25 cellular contexts compared by ENCODE assay signal in genomic region chr13:110289661-110290060, GRCh38. TPM values are rescaled to one million over a fixed set of nuclear protein-coding genes. Genes with fewer than 3 reads are reported as not detected.
DNase-seq lines count a peak whose midpoint lies in the region; ATAC-seq, FAIRE-seq and TF ChIP-seq lines count a peak whose summit lies in the region.
"Had no signal": no experiment of that assay in that cellular context is flagged by ENCODE, and none has a peak within 500 bp of the region (broad histone marks: within the 10 kb centered on the region; RNA-seq: fewer than 3 reads in every experiment).

No MANE protein-coding gene starts in this region.

- no peak for TF ChIP-seq POLR2A in gastroesophageal sphincter (IDR thresholded peaks at IDR 0.05)
- no peak for TF ChIP-seq POLR2A in sigmoid colon (IDR thresholded peaks at IDR 0.05)
- no peak for TF ChIP-seq POLR2A in uterus (IDR thresholded peaks at IDR 0.05)

- H3K27me3 ChIP-seq in gastroesophageal sphincter (no peaks in the 10 kb centered on the region), sigmoid colon (no peaks in the 10 kb centered on the region), uterus (no peaks in the 10 kb centered on the region)
- H3K27me3 ChIP-seq: MG63 had no signal

- no peak for FAIRE-seq in urothelium cell line (lab: Jason Lieb, UNC)
- FAIRE-seq: GM12878, HepG2, K562 had no signal

- H3K36me3 ChIP-seq in gastroesophageal sphincter, result peaks cover 0 to 18% of the 10 kb centered on the region in 2 donors
- peaks cover 0 to 8% (median 0%) of the 10 kb centered on the region in 4 donors for H3K36me3 ChIP-seq in sigmoid colon
- H3K36me3 ChIP-seq in uterus, result no peaks in the 10 kb centered on the region
- H3K36me3 ChIP-seq: MG63 had no signal

- TF ChIP-seq CTCF in chondrocyte (IDR thresholded peaks at IDR 0.05), result peak; percentile 23
- TF ChIP-seq CTCF in gastroesophageal sphincter (IDR thresholded peaks at IDR 0.05), result peak in 1 of 4 experiments; percentile 26
- TF ChIP-seq CTCF in sigmoid colon (IDR thresholded peaks at IDR 0.05), result peak in 2 of 4 experiments; percentile 16 to 36
- TF ChIP-seq CTCF in uterus (IDR thresholded peaks at IDR 0.05), result no peak

- H3K4me3 Mint-ChIP-seq in chondrocyte (ENCODE audit: unreplicated experiment), result no peak overlapping the region
- no peak overlapping the region for H3K4me3 Mint-ChIP-seq in stimulated activated naive CD8-positive, alpha-beta T cell treated with anti-CD3 and anti-CD28 coated beads, Interleukin-15, amount 100 ng/mL, for 72 hours
- H3K4me3 Mint-ChIP-seq: CD4-positive, CD25-positive, alpha-beta regulatory T cell; H9 had no signal

- peaks cover 92% of the 10 kb centered on the region for H3K4me1 Mint-ChIP-seq in chondrocyte (ENCODE audit: low read depth)
- H3K4me1 Mint-ChIP-seq in stimulated activated naive CD8-positive, alpha-beta T cell treated with anti-CD3 and anti-CD28 coated beads, Interleukin-15, amount 100 ng/mL, for 72 hours, result no peaks in the 10 kb centered on the region
- H3K4me1 Mint-ChIP-seq: CD4-positive, CD25-positive, alpha-beta regulatory T cell had no signal

- H3K4me3 ChIP-seq in gastroesophageal sphincter, result no peak overlapping the region
- no peak overlapping the region for H3K4me3 ChIP-seq in sigmoid colon
- H3K4me3 ChIP-seq in uterus, result no peak overlapping the region
- H3K4me3 ChIP-seq: GM12878, GM23248, K562, MG63 had no signal

- H3K9me3 ChIP-seq in gastroesophageal sphincter, result no peaks in the 10 kb centered on the region
- H3K9me3 ChIP-seq in sigmoid colon, result no peaks in the 10 kb centered on the region
- H3K9me3 ChIP-seq in uterus, result no peaks in the 10 kb centered on the region
- H3K9me3 ChIP-seq: MG63 had no signal

- no peaks in the 10 kb centered on the region for H3K9me3 Mint-ChIP-seq in chondrocyte (ENCODE audit: low read depth)
- no peaks in the 10 kb centered on the region for H3K9me3 Mint-ChIP-seq in stimulated activated naive CD8-positive, alpha-beta T cell treated with anti-CD3 and anti-CD28 coated beads, Interleukin-15, amount 100 ng/mL, for 72 hours
- H3K9me3 Mint-ChIP-seq: H9 had no signal

- H3K4me1 ChIP-seq in gastroesophageal sphincter (peaks cover 9 to 96% (median 15%) of the 10 kb centered on the region in 3 donors), sigmoid colon (peaks cover 0 to 91% (median 75%) of the 10 kb centered on the region in 4 donors), uterus (peaks cover 0 to 5% of the 10 kb centered on the region in 2 donors)

- intact Hi-C loops in sigmoid colon (cut with DNase I), result loop anchor here (5.0 kb wide), 1 partner anchor 52 kb away; no protein-coding TSS in a partner anchor
- intact Hi-C loops in uterus (cut with DNase I; ENCODE audit: low total_unique reads), result no loop called here

- no peak for ATAC-seq in gastroesophageal sphincter
- ATAC-seq in stimulated activated naive CD8-positive, alpha-beta T cell treated with anti-CD3 and anti-CD28 coated beads, Interleukin-15, amount 100 ng/mL, for 72 hours, result no peak
- ATAC-seq: GM12878, HepG2, K562 had no signal

- H3K27ac ChIP-seq in gastroesophageal sphincter (peak overlapping the region; percentile 22 to 82 (median 78)), sigmoid colon (peak overlapping the region; percentile 71 to 100 (median 90)), uterus (peak overlapping the region; percentile 50 to 78)
- H3K27ac ChIP-seq: GM23248, HL-60, RWPE1 had no signal

- WGBS in gastroesophageal sphincter (ENCODE audit: low coverage in 1 of 2), 2 donors, result 49 to 88% methylated on average over 6 to 9 of the region's 11 CpGs
- 87 to 96% methylated on average over 11 of the region's 11 CpGs for WGBS in sigmoid colon, 2 donors

- TF ChIP-seq EP300 in gastroesophageal sphincter (IDR thresholded peaks at IDR 0.05), result no peak
- no peak for TF ChIP-seq EP300 in sigmoid colon (IDR thresholded peaks at IDR 0.05)

- H3K27ac Mint-ChIP-seq in chondrocyte (ENCODE audit: unreplicated experiment), result peak overlapping the region; percentile 57
- no peak overlapping the region for H3K27ac Mint-ChIP-seq in stimulated activated naive CD8-positive, alpha-beta T cell treated with anti-CD3 and anti-CD28 coated beads, Interleukin-15, amount 100 ng/mL, for 72 hours
- H3K27ac Mint-ChIP-seq: CD4-positive, CD25-positive, alpha-beta regulatory T cell; H9 had no signal

- peaks cover 50% of the 10 kb centered on the region for H3K36me3 Mint-ChIP-seq in chondrocyte (ENCODE audit: low read depth)
- H3K36me3 Mint-ChIP-seq: CD4-positive, CD25-positive, alpha-beta regulatory T cell had no signal

- no peaks in the 10 kb centered on the region for H3K27me3 Mint-ChIP-seq in chondrocyte (ENCODE audit: low read depth)
- peaks cover 71% of the 10 kb centered on the region for H3K27me3 Mint-ChIP-seq in stimulated activated naive CD8-positive, alpha-beta T cell treated with anti-CD3 and anti-CD28 coated beads, Interleukin-15, amount 100 ng/mL, for 72 hours

- no peak for DNase-seq in chondrocyte (ENCODE audit: low spot score)
- DNase-seq in sigmoid colon, result peak; percentile 78
- no peak for DNase-seq in uterus
- no peak for DNase-seq in cortex of kidney (lab: John Stamatoyannopoulos, UW)
- no peak for DNase-seq in stimulated activated naive CD8-positive, alpha-beta T cell treated with anti-CD3 and anti-CD28 coated beads, Interleukin-15, amount 100 ng/mL, for 72 hours
- DNase-seq in urothelium cell line (ENCODE audit: low spot score), result no peak
- DNase-seq: CD4-positive, CD25-positive, alpha-beta regulatory T cell; COR-L47; DMS79 treated with DMSO at 0.1 percent for 48 hours; GM23248; H9; MG63; NCI-H1048; NCI-H1417 treated with DMSO at 0.1 percent for 48 hours; NCI-H187 treated with DMSO at 0.1 percent for 48 hours; NCI-H2107; NCI-H2227 treated with DMSO at 0.1 percent for 48 hours; NCI-H510A; SHP77 treated with DMSO at 0.1 percent for 48 hours had no signal

RNA-seq across cellular contexts. Expression of gene COL4A1, which starts 17.3 kb away (rescaled TPM):
- total RNA-seq in chondrocyte (2,319 to 5,210 TPM (median 5,209 TPM) in 3 replicates), gastroesophageal sphincter (100 to 1,000 TPM; 278 to 618 (median 440) TPM), sigmoid colon (100 to 1,000 TPM; 235 to 598 (median 350) TPM), uterus (100 to 1,000 TPM; 164 to 737 (median 209) TPM)
- 10 to 100 TPM in 2 of 3 donors, 1 to 10 TPM in 1; 9.2 to 60.5 (median 10.8) TPM for polyA plus RNA-seq in sigmoid colon
- total RNA-seq: CD4-positive, CD25-positive, alpha-beta regulatory T cell; HepG2 had no signal
- polyA plus RNA-seq: CD4-positive, CD25-positive, alpha-beta regulatory T cell; HepG2; K562 had no signal

RNA-seq across cellular contexts. Expression of gene COL4A2, which starts 17.4 kb away (rescaled TPM):
- total RNA-seq in chondrocyte (1,370 to 2,411 TPM (median 2,366 TPM) in 3 replicates), gastroesophageal sphincter (100 to 1,000 TPM; 478 to 945 (median 543) TPM), sigmoid colon (1,000 to 10,000 TPM in 1 of 4 donors, 100 to 1,000 TPM in 3; 306 to 1,039 (median 489) TPM), uterus (100 to 1,000 TPM; 157 to 606 (median 284) TPM)
- polyA plus RNA-seq in sigmoid colon, result 10 to 100 TPM; 24.0 to 83.5 (median 25.2) TPM
- total RNA-seq: CD4-positive, CD25-positive, alpha-beta regulatory T cell had no signal
- polyA plus RNA-seq: CD4-positive, CD25-positive, alpha-beta regulatory T cell had no signal
